ENCODE assay signal across 1 cellular context in the genomic region with DNA sequence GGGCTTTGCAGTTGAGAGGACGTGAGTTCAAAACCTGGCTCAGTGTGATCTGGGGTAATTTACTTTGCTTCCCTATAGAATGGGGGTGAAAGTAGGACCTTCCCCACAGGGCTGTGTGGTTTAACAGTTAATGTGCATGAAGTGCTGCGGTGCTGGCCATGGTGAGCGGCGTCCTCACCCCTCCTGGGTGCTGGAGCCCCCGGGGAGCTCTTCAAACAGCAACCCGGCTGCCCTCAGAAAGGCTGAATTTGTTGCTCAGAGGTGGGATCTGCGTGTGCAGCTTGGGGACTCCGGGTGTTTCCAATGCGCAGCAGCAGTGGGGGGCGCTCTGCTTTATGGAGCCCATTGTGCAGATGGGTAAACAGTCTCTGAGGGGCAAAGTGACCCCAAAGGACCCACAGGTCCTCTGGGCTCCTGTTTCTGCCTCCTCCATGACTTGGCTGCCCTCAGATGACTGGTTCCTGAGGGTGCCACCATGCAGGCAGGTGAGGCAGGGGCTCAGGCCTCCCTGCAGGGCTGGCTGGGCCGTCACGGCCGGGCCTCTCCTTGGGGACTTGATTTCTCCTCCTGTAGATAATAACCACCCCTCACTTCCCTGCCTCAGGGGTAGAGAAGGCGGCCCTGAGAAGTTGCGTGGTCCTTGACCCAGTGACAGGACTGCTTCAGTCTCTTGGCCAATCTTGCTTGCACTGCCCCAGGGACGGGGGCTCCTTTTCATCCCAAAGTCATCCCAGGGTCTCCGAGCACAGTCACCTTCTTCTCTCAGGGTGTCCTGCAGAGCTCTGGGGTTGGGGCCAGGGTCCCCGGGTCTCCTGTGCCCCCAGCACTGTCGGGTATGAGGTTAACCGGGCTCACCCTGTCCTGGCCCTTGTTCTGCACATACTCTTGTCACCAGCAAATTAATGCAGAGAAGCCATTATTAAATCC.
A peak's percentile ranks its signal among the peaks of the same experiment; 100 is the strongest.
TF ChIP-seq lines count a peak whose summit lies in the region.

No MANE protein-coding gene starts in this region.

TF ChIP-seq in HepG2, 621 proteins besides CTCF, POLR2A, EP300 and RAD21:
- no peak for TF ChIP-seq ZNF607 (CRISPR knock-in tag; IDR thresholded peaks at IDR 0.05; ENCODE audit: borderline replicate concordance)
- TF ChIP-seq MATR3 (CRISPR knock-in tag; IDR thresholded peaks at IDR 0.05): no peak
- TF ChIP-seq ZNF7 (CRISPR knock-in tag; IDR thresholded peaks at IDR 0.05): no peak
- no peak for TF ChIP-seq RBM39 (IDR thresholded peaks at IDR 0.05; ENCODE audit: low read depth, low read length, poor library complexity, severe bottlenecking)
- TF ChIP-seq ZNF629 (CRISPR knock-in tag; conservative IDR thresholded peaks at IDR 0.05): peak; percentile 29; the same call in 1 of the 2 replicates
- TF ChIP-seq YEATS4 (CRISPR knock-in tag; IDR thresholded peaks at IDR 0.05; ENCODE audit: borderline replicate concordance): no peak
- TF ChIP-seq, protein P1, sequence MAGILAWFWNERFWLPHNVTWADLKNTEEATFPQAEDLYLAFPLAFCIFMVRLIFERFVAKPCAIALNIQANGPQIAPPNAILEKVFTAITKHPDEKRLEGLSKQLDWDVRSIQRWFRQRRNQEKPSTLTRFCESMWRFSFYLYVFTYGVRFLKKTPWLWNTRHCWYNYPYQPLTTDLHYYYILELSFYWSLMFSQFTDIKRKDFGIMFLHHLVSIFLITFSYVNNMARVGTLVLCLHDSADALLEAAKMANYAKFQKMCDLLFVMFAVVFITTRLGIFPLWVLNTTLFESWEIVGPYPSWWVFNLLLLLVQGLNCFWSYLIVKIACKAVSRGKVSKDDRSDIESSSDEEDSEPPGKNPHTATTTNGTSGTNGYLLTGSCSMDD (CRISPR knock-in tag; IDR thresholded peaks at IDR 0.05): no peak
